Comparison of ENCODE assay signal across 25 cellular contexts in the genomic region with DNA sequence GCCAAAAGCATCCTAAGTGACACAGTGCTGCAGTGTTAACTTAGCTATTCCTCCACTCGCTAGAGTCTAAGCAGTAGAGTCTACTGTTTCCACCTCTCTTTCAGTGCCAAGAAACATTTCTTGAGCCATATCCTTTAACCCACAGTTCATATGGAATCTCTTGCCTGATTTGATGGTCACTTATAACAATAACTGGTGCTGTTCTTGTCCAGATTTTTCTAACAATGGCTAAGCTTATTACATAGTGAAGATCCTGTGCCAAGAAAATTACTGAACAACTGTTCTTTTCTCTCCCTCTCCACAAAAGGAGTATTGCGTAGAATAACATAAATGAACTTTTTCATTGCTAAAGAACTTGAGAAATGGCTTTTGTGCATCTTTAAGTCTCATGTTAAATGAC.
DNase-seq lines count a peak whose midpoint lies in the region; ATAC-seq, FAIRE-seq and TF ChIP-seq lines count a peak whose summit lies in the region.
"Had no signal": no experiment of that assay in that cellular context is flagged by ENCODE, and none has a peak within 500 bp of the region (broad histone marks: within the 10 kb centered on the region; RNA-seq: fewer than 3 reads in every experiment).

No MANE protein-coding gene starts in this region.

- intact Hi-C loops in endothelial cell of umbilical vein (cut with micrococcal nuclease), result no loop called here

- peak; percentile 41 for DNase-seq in RPMI7951 (ENCODE audit: low read depth)
- peak; percentile 59 for DNase-seq in endothelial cell of umbilical vein (ENCODE audit: low read depth, low spot score)
- peak; percentile 4 for DNase-seq in midbrain (lab: John Stamatoyannopoulos, UW)
- peak; percentile 62 for DNase-seq in superior temporal gyrus (ENCODE audit: extremely low spot score)
- DNase-seq in T1000 (lab: John Stamatoyannopoulos, UW), result no peak
- DNase-seq in DMS 273 (lab: John Stamatoyannopoulos, UW; ENCODE audit: unreplicated experiment), result no peak
- no peak for DNase-seq in D341Med (ENCODE audit: low spot score)
- DNase-seq: 8988T; ACHN; BE2C; Calu3; CD8-positive, alpha-beta memory T cell; DMS53; HCEC 1CT; MM.1S; NCI-H1694; NCI-H2029 treated with DMSO at 0.1 percent for 48 hours; NCI-H526; SHP77 had no signal

- no peaks in the 10 kb centered on the region for H4K20me1 ChIP-seq in endothelial cell of umbilical vein (replicated peaks; ENCODE audit: control insufficient read depth, extremely low read depth, insufficient read depth, low read length)

- no peaks in the 10 kb centered on the region for H3K36me3 ChIP-seq in endothelial cell of umbilical vein (ENCODE audit: control insufficient read depth in 2 of 2, extremely low read depth in 1 of 2, insufficient read depth in 2 of 2, low read length in 2 of 2)
- H3K36me3 ChIP-seq: BE2C had no signal

- H3K4me3 ChIP-seq in endothelial cell of umbilical vein (replicated peaks in 1 of 3; ENCODE audit: insufficient read depth in 1 of 3, low read depth in 1 of 3, low read length in 3 of 3), result no peak overlapping the region

- no peak for TF ChIP-seq POLR2A in endothelial cell of umbilical vein (IDR thresholded peaks at IDR 0.05; ENCODE audit: low read depth, low read length)

- peaks cover 3 to 10% of the 10 kb centered on the region in 2 experiments for H3K27me3 ChIP-seq in endothelial cell of umbilical vein (ENCODE audit: control insufficient read depth in 2 of 2, insufficient read depth in 2 of 2, low read length in 2 of 2)
- H3K27me3 ChIP-seq: BE2C had no signal

- BruUV-seq in endothelial cell of umbilical vein (replicated peaks; lab: Mats Ljungman, UMichigan), result no TSS peak

- H2AFZ ChIP-seq in endothelial cell of umbilical vein (ENCODE audit: low read depth, low read length), result no peak overlapping the region

- no peak overlapping the region for H3K9ac ChIP-seq in endothelial cell of umbilical vein (replicated peaks; ENCODE audit: extremely low read depth, insufficient read depth, low read length)
- H3K9ac ChIP-seq: KMS-11 had no signal

- no peaks in the 10 kb centered on the region for H3K9me3 ChIP-seq in endothelial cell of umbilical vein (replicated peaks; ENCODE audit: control insufficient read depth, insufficient read depth, low read length)
- H3K9me3 ChIP-seq: BE2C had no signal

- dilution Hi-C loops in endothelial cell of umbilical vein (cut with MboI; ENCODE audit: extremely low pct_ligation_motif_present, low sequenced_read_pairs), result no loop called here

- no peak for TF ChIP-seq CTCF in endothelial cell of umbilical vein (IDR thresholded peaks at IDR 0.05; ENCODE audit: extremely low read depth in 1 of 2, insufficient read depth in 1 of 2, low read depth in 1 of 2, low read length in 2 of 2)

- H3K9me1 ChIP-seq in endothelial cell of umbilical vein (replicated peaks; ENCODE audit: control insufficient read depth, extremely low read depth, insufficient read depth, low read length), result no peaks in the 10 kb centered on the region

- no peak for FAIRE-seq in endothelial cell of umbilical vein (lab: Jason Lieb, UNC)
- FAIRE-seq: GM18507, H1 had no signal

- CTCF ChIA-PET in endothelial cell of umbilical vein (lab: Charles Lee), result no interaction called here

- ATAC-seq in GM19455 (IDR thresholded peaks at IDR 0.05; ENCODE audit: unreplicated experiment), result no peak

- POLR2A ChIA-PET in endothelial cell of umbilical vein (lab: Charles Lee), result no interaction called here

- no peaks in the 10 kb centered on the region for H3K4me1 ChIP-seq in endothelial cell of umbilical vein (ENCODE audit: control insufficient read depth, extremely low read depth, insufficient read depth, low read length)
- H3K4me1 ChIP-seq: BE2C had no signal

- no peak overlapping the region for H3K27ac ChIP-seq in endothelial cell of umbilical vein (ENCODE audit: insufficient read depth, low read depth, low read length)
- H3K27ac ChIP-seq: HL-60, KMS-11, RWPE1 had no signal

- H3K4me2 ChIP-seq in endothelial cell of umbilical vein (ENCODE audit: insufficient read depth, low read length), result no peak overlapping the region
- H3K4me2 ChIP-seq: KMS-11 had no signal

- H3K79me2 ChIP-seq in endothelial cell of umbilical vein (ENCODE audit: control insufficient read depth, insufficient read depth, low read length), result no peaks in the 10 kb centered on the region

TF ChIP-seq in endothelial cell of umbilical vein, 7 proteins besides CTCF, POLR2A, EP300 and RAD21:
- no peak for TF ChIP-seq JUN (IDR thresholded peaks at IDR 0.05; ENCODE audit: borderline replicate concordance, insufficient read depth, insufficient read length, low read depth)
- TF ChIP-seq, protein P1, sequence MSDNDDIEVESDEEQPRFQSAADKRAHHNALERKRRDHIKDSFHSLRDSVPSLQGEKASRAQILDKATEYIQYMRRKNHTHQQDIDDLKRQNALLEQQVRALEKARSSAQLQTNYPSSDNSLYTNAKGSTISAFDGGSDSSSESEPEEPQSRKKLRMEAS (IDR thresholded peaks at IDR 0.05; ENCODE audit: insufficient read depth, insufficient read length), result no peak

Comparison
In these comparisons a context has a peak if more than half of its experiments do, and no peak if none do; other contexts are left out.
1. DNase-seq: peak in RPMI7951 (single experiment), endothelial cell of umbilical vein (single experiment), midbrain (single experiment) and superior temporal gyrus (single experiment); none in T1000 (single experiment), DMS 273 (single experiment) and D341Med (single experiment).